Comparison of ENCODE assay signal across 1 cellular context in genomic region chr13:32426981-32427851, GRCh38.
TF ChIP-seq lines count a peak whose summit lies in the region.

No MANE protein-coding gene starts in this region.

TF ChIP-seq in GM23338, 12 proteins besides CTCF, POLR2A, EP300 and RAD21 (continued from another document):
- no peak for TF ChIP-seq EZH2 (IDR thresholded peaks at IDR 0.05; ENCODE audit: low read depth, unreplicated experiment)
- no peak for TF ChIP-seq ZNF114 (CRISPR knock-in tag; IDR thresholded peaks at IDR 0.05)
- no peak for TF ChIP-seq CREB1 (CRISPR knock-in tag; IDR thresholded peaks at IDR 0.05; ENCODE audit: low read depth)
- TF ChIP-seq REST (IDR thresholded peaks at IDR 0.05; ENCODE audit: unreplicated experiment): no peak
- TF ChIP-seq ZNF331 (CRISPR knock-in tag; IDR thresholded peaks at IDR 0.05; ENCODE audit: low read depth): no peak
- TF ChIP-seq EZH2phosphoT487 (IDR thresholded peaks at IDR 0.05; ENCODE audit: unreplicated experiment): no peak
